Comparison of ENCODE assay signal across 14 cellular contexts in genomic region chr16:54175552-54176375, GRCh38.
DNase-seq lines count a peak whose midpoint lies in the region; ATAC-seq, FAIRE-seq and TF ChIP-seq lines count a peak whose summit lies in the region.
"Had no signal": no experiment of that assay in that cellular context is flagged by ENCODE, and none has a peak within 500 bp of the region (broad histone marks: within the 10 kb centered on the region; RNA-seq: fewer than 3 reads in every experiment).

No MANE protein-coding gene starts in this region.

- H3K4me3 Mint-ChIP-seq in neural progenitor cell = peak overlapping the region; percentile 25
- H3K4me3 Mint-ChIP-seq in natural killer cell = no peak overlapping the region
- H3K4me3 Mint-ChIP-seq in Calu3 (ENCODE audit: low read depth, unreplicated experiment) = no peak overlapping the region
- H3K4me3 Mint-ChIP-seq: activated naive CD8-positive, alpha-beta T cell had no signal

- H3K4me1 ChIP-seq in neural progenitor cell = peaks cover 50% of the 10 kb centered on the region
- no peaks in the 10 kb centered on the region for H3K4me1 ChIP-seq in kidney (ENCODE audit: control insufficient read depth in 1 of 2, insufficient read depth in 1 of 2, low read depth in 1 of 2, low read length in 2 of 2)
- H3K4me1 ChIP-seq: BLaER1 treated with 17β-estradiol and CSF1 and Interleukin-3, amounts not matched to agents 10 nM and 100 nM had no signal

- no peak overlapping the region for H3K4me2 ChIP-seq in neural progenitor cell

- H3K36me3 Mint-ChIP-seq in neural progenitor cell (no peaks in the 10 kb centered on the region), natural killer cell (no peaks in the 10 kb centered on the region), Calu3 (ENCODE audit: insufficient read depth, unreplicated experiment) (no peaks in the 10 kb centered on the region)
- H3K36me3 Mint-ChIP-seq: activated naive CD8-positive, alpha-beta T cell had no signal

- no peak overlapping the region for H2AFZ ChIP-seq in neural progenitor cell (replicated peaks)
- H2AFZ ChIP-seq: parathyroid adenoma had no signal

- no peak overlapping the region for H3K27ac ChIP-seq in coronary artery
- H3K27ac ChIP-seq in neural progenitor cell = no peak overlapping the region
- no peak overlapping the region for H3K27ac ChIP-seq in kidney (ENCODE audit: low read depth in 2 of 2, low read length in 2 of 2)
- H3K27ac ChIP-seq: BLaER1 treated with 17β-estradiol and CSF1 and Interleukin-3, amounts not matched to agents 10 nM and 100 nM; parathyroid adenoma had no signal

- H3K4me3 ChIP-seq in coronary artery = peak overlapping the region; percentile 0
- no peak overlapping the region for H3K4me3 ChIP-seq in neural progenitor cell
- no peak overlapping the region for H3K4me3 ChIP-seq in kidney (ENCODE audit: low read length in 2 of 2)
- H3K4me3 ChIP-seq: BLaER1 treated with 17β-estradiol and CSF1 and Interleukin-3, amounts not matched to agents 10 nM and 100 nM had no signal

- peaks cover 5% of the 10 kb centered on the region for H3K27me3 Mint-ChIP-seq in neural progenitor cell (ENCODE audit: insufficient read depth, low read depth)
- peaks cover 28 to 40% of the 10 kb centered on the region in 2 donors for H3K27me3 Mint-ChIP-seq in natural killer cell (ENCODE audit: low read depth in 2 of 2)
- peaks cover 16% of the 10 kb centered on the region for H3K27me3 Mint-ChIP-seq in Calu3 (ENCODE audit: unreplicated experiment)

- H3K9me3 Mint-ChIP-seq in neural progenitor cell = no peaks in the 10 kb centered on the region
- no peaks in the 10 kb centered on the region for H3K9me3 Mint-ChIP-seq in natural killer cell
- no peaks in the 10 kb centered on the region for H3K9me3 Mint-ChIP-seq in Calu3 (ENCODE audit: low read depth, unreplicated experiment)

- peaks cover 14% of the 10 kb centered on the region for H3K27me3 ChIP-seq in neural progenitor cell
- H3K27me3 ChIP-seq: BLaER1 treated with 17β-estradiol and CSF1 and Interleukin-3, amounts not matched to agents 10 nM and 100 nM had no signal

- no peak overlapping the region for H3K9ac ChIP-seq in neural progenitor cell
- H3K9ac ChIP-seq in kidney (ENCODE audit: low read length in 2 of 2) = no peak overlapping the region
- H3K9ac ChIP-seq: BLaER1 treated with 17β-estradiol and CSF1 and Interleukin-3, amounts not matched to agents 10 nM and 100 nM; parathyroid adenoma had no signal

- H3K36me3 ChIP-seq in neural progenitor cell (no peaks in the 10 kb centered on the region), kidney (ENCODE audit: control insufficient read depth in 1 of 2, insufficient read depth in 2 of 2, low read length in 2 of 2) (no peaks in the 10 kb centered on the region)
- H3K36me3 ChIP-seq: BLaER1 treated with 17β-estradiol and CSF1 and Interleukin-3, amounts not matched to agents 10 nM and 100 nM had no signal

- peaks cover 73% of the 10 kb centered on the region for H3K4me1 Mint-ChIP-seq in neural progenitor cell
- no peaks in the 10 kb centered on the region for H3K4me1 Mint-ChIP-seq in natural killer cell
- peaks cover 39% of the 10 kb centered on the region for H3K4me1 Mint-ChIP-seq in Calu3 (ENCODE audit: low read depth, unreplicated experiment)

- peak; percentile 18 for DNase-seq in DMS153 treated with DMSO at 0.1 percent for 48 hours (lab: John Stamatoyannopoulos, UW; ENCODE audit: unreplicated experiment)
- DNase-seq in NCI-H146 (lab: John Stamatoyannopoulos, UW) = peak; percentile 62
- DNase-seq in coronary artery (ENCODE audit: low spot score) = no peak
- no peak for DNase-seq in neural progenitor cell (ENCODE audit: low spot score)
- no peak for DNase-seq in natural killer cell
- DNase-seq in Calu3 = no peak
- no peak for DNase-seq in kidney
- DNase-seq: activated T-cell treated with anti-CD3 and anti-CD28 coated beads for 4 hours, NCI-H2081 treated with DMSO at 0.1 percent for 48 hours had no signal

- no peaks in the 10 kb centered on the region for H4K20me1 ChIP-seq in neural progenitor cell (ENCODE audit: low read depth)
- H4K20me1 ChIP-seq: BLaER1 treated with 17β-estradiol and CSF1 and Interleukin-3, amounts not matched to agents 10 nM and 100 nM had no signal

- no peaks in the 10 kb centered on the region for H3K79me2 ChIP-seq in neural progenitor cell (ENCODE audit: low read depth)
- H3K79me2 ChIP-seq: parathyroid adenoma had no signal

- no TSS peak for BruUV-seq in Calu3 (replicated peaks; lab: Mats Ljungman, UMichigan)

- H3K27ac Mint-ChIP-seq in neural progenitor cell (no peak overlapping the region), natural killer cell (no peak overlapping the region), Calu3 (ENCODE audit: unreplicated experiment) (no peak overlapping the region)
- H3K27ac Mint-ChIP-seq: activated naive CD8-positive, alpha-beta T cell had no signal

- CTCF ChIA-PET in Calu3 (lab: Charles Lee) = no interaction called here

- H3K9me3 ChIP-seq in neural progenitor cell (ENCODE audit: low read depth) = no peaks in the 10 kb centered on the region
- no peaks in the 10 kb centered on the region for H3K9me3 ChIP-seq in kidney (ENCODE audit: control insufficient read depth in 1 of 2, low read length in 2 of 2)
- H3K9me3 ChIP-seq: BLaER1 treated with 17β-estradiol and CSF1 and Interleukin-3, amounts not matched to agents 10 nM and 100 nM had no signal

- no peak for ATAC-seq in natural killer cell
- ATAC-seq in GM18867 (IDR thresholded peaks at IDR 0.05; ENCODE audit: unreplicated experiment) = no peak
- ATAC-seq: activated CD4-positive, CD25-positive, alpha-beta regulatory T cell treated with anti-CD3 and anti-CD28 coated beads, Interleukin-2, amount 50 U/mL, for 24 hours had no signal

- intact Hi-C loops in natural killer cell (cut with micrococcal nuclease) = no loop called here
- intact Hi-C loops in Calu3 (cut with micrococcal nuclease; ENCODE audit: unreplicated experiment) = no loop called here
- intact Hi-C loops in kidney (cut with DNase I) = no loop called here

- no peak for FAIRE-seq in kidney (lab: Jason Lieb, UNC)

- no peak for TF ChIP-seq CTCF in coronary artery (IDR thresholded peaks at IDR 0.05)
- TF ChIP-seq CTCF in neural progenitor cell (IDR thresholded peaks at IDR 0.05) = no peak
- TF ChIP-seq CTCF in natural killer cell (IDR thresholded peaks at IDR 0.05) = no peak
- no peak for TF ChIP-seq CTCF in Calu3 (IDR thresholded peaks at IDR 0.05; ENCODE audit: unreplicated experiment)
- no peak for TF ChIP-seq CTCF in kidney (IDR thresholded peaks at IDR 0.05; ENCODE audit: borderline replicate concordance, extremely low read depth, insufficient read depth)

- no peaks in the 10 kb centered on the region for H3F3A ChIP-seq in neural progenitor cell (ENCODE audit: low read depth)

Comparison
In these comparisons a context has a peak if more than half of its experiments do, and no peak if none do; other contexts are left out.
1. DNase-seq: peak in DMS153 treated with DMSO at 0.1 percent for 48 hours (single experiment) and NCI-H146 (single experiment); none in coronary artery (single experiment), neural progenitor cell (single experiment), natural killer cell (single experiment), Calu3 (single experiment) and kidney (single experiment).